30 cellular contexts compared by ENCODE assay signal in the genomic region with DNA sequence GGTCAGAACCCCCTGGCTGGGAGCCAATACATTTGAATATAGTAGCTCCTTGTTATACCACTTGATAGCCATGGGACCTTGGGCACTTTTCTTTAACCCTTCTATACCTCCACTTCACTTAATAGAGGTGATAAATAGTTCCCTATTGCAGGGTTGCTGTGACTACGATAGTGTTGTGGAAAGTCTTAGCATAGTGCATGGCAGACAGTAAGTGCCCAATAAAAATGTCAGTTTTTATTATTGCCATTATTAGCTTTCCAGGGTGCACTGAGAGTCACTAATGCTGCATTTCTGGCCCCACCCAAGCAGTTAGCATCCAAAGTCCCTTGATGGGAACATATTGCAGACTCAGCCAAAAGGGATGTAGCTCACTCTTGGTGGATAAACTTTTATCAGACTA. TPM values are rescaled to one million over a fixed set of nuclear protein-coding genes. Genes with fewer than 3 reads are reported as not detected.
"Had no signal": no experiment of that assay in that cellular context is flagged by ENCODE, and none has a peak within 500 bp of the region (broad histone marks: within the 10 kb centered on the region; RNA-seq: fewer than 3 reads in every experiment).

No MANE protein-coding gene starts in this region.

- H3K27ac Mint-ChIP-seq: immature natural killer cell; mesothelial cell of epicardium; naive thymus-derived CD4-positive, alpha-beta T cell; natural killer cell treated with Interleukin-12 subunit alpha and Interleukin-12 subunit beta and Interleukin-15 and Interleukin-18, amount 100 ng/mL, for 72 hours; stimulated activated naive B cell treated with anti-CD40 and anti-IgM and Interleukin-4, amounts not matched to agents 10 μg/mL and 1 μg/mL and 100 μg/mL, for 72 hours had no signal

- H3K9me3 Mint-ChIP-seq: natural killer cell treated with Interleukin-12 subunit alpha and Interleukin-12 subunit beta and Interleukin-15 and Interleukin-18, amount 100 ng/mL, for 72 hours had no signal

- H3K4me3 ChIP-seq: heart right ventricle, left ventricle myocardium inferior, lung, pancreas, prostate gland, stomach, testis, thyroid gland, transverse colon, upper lobe of left lung had no signal

- H3K36me3 ChIP-seq: heart right ventricle, left ventricle myocardium inferior, pancreas, prostate gland, stomach, thyroid gland, transverse colon, upper lobe of left lung had no signal

- DNase-seq: heart right ventricle; hippocampal formation; immature natural killer cell; kidney; left ventricle myocardium inferior; mesendoderm; naive thymus-derived CD4-positive, alpha-beta T cell; pancreas; posterior cingulate gyrus; retina; right cardiac atrium; stimulated activated CD4-positive, alpha-beta T cell treated with anti-CD3 and anti-CD28 coated beads, Interleukin-12 subunit alpha, Interleukin-12 subunit beta, amount 100 ng/mL, for 4 hours; stimulated activated CD4-positive, alpha-beta T cell treated with anti-CD3 and anti-CD28 coated beads, Interleukin-15, amount 100 ng/mL, for 24 hours; stimulated activated CD4-positive, alpha-beta T cell treated with anti-CD3 and anti-CD28 coated beads, Interleukin-2, amount 100 ng/mL, for 24 hours; stimulated activated CD4-positive, alpha-beta T cell treated with anti-CD3 and anti-CD28 coated beads, Interleukin-4, amount 100 ng/mL, for 1 hour; stimulated activated naive B cell treated with anti-CD40 and anti-IgM and Interleukin-4, amounts not matched to agents 10 μg/mL and 1 μg/mL and 100 μg/mL, for 72 hours; stimulated activated naive CD8-positive, alpha-beta T cell treated with anti-CD3 and anti-CD28 coated beads, Interleukin-15, Interleukin-2, amounts not matched to agents 100 U/mL and 50 U/mL, for 24 hours; stomach; testis; thyroid gland; transverse colon; upper lobe of left lung had no signal

- H3K27me3 ChIP-seq: heart right ventricle, pancreas, stomach, testis, thyroid gland, transverse colon, upper lobe of left lung had no signal

- H3K4me1 ChIP-seq: prostate gland, testis had no signal

- ATAC-seq: heart right ventricle; naive thymus-derived CD4-positive, alpha-beta T cell; natural killer cell treated with Interleukin-12 subunit alpha and Interleukin-12 subunit beta and Interleukin-15 and Interleukin-18, amount 100 ng/mL, for 72 hours; pancreas; right cardiac atrium; stimulated activated naive B cell treated with anti-CD40 and anti-IgM and Interleukin-4, amounts not matched to agents 10 μg/mL and 1 μg/mL and 100 μg/mL, for 72 hours; stimulated activated naive CD8-positive, alpha-beta T cell treated with anti-CD3 and anti-CD28 coated beads, Interleukin-15, Interleukin-2, amounts not matched to agents 100 U/mL and 50 U/mL, for 24 hours had no signal

- FAIRE-seq: islet of Langerhans, kidney, pancreas had no signal

- H3K36me3 Mint-ChIP-seq: immature natural killer cell; mesothelial cell of epicardium; naive thymus-derived CD4-positive, alpha-beta T cell; natural killer cell treated with Interleukin-12 subunit alpha and Interleukin-12 subunit beta and Interleukin-15 and Interleukin-18, amount 100 ng/mL, for 72 hours; stimulated activated naive B cell treated with anti-CD40 and anti-IgM and Interleukin-4, amounts not matched to agents 10 μg/mL and 1 μg/mL and 100 μg/mL, for 72 hours had no signal

- H3K9me3 ChIP-seq: heart right ventricle, left ventricle myocardium inferior, pancreas, prostate gland, stomach, testis, thyroid gland, transverse colon, upper lobe of left lung had no signal

- H3K27ac ChIP-seq: pancreas, prostate gland, thyroid gland, upper lobe of left lung had no signal

- H3K4me3 Mint-ChIP-seq: immature natural killer cell; mesothelial cell of epicardium; naive thymus-derived CD4-positive, alpha-beta T cell; natural killer cell treated with Interleukin-12 subunit alpha and Interleukin-12 subunit beta and Interleukin-15 and Interleukin-18, amount 100 ng/mL, for 72 hours; stimulated activated naive B cell treated with anti-CD40 and anti-IgM and Interleukin-4, amounts not matched to agents 10 μg/mL and 1 μg/mL and 100 μg/mL, for 72 hours had no signal

- H3K4me1 Mint-ChIP-seq: immature natural killer cell; naive thymus-derived CD4-positive, alpha-beta T cell; stimulated activated naive B cell treated with anti-CD40 and anti-IgM and Interleukin-4, amounts not matched to agents 10 μg/mL and 1 μg/mL and 100 μg/mL, for 72 hours had no signal

RNA-seq across cellular contexts. Expression of a gene that starts 41.5 kb away (rescaled TPM):
- total RNA-seq: mononuclear cell, myocyte, skeletal muscle tissue had no signal
- polyA plus RNA-seq: immature natural killer cell; naive thymus-derived CD4-positive, alpha-beta T cell had no signal
